9 cellular contexts compared by ENCODE assay signal in the genomic region with DNA sequence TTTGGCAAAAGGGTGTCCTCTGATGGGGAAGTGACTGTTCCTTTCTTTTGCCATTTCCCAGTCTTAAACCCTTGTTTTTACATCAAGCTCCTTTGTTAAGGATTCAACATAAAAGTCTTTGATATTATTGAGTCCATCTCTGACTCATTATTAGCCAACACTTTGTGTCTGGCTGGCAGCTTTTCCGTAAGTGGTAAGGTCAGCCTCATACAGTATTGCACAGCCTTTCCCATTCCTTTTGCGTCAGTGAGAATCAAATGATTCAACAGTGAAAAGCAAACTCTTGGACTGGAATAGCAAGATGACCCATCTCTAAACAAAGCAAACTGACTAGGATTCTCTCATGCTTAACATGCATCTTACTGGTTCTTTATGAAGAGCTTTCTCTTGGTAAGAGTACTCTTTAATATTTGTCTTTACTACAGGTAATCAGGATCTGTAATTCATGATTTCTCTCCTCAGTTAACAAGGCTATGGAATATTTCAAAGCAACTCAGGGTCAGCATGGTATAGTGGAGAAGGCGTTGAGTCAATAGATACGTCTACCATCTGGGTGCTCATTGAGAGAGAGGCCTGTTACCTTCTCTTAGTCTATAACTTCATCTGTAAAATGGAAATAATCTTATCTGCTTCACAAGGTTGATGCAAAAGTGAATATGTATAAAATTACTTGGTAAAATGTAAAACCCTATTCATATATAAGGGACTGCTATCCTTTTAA.
DNase-seq lines count a peak whose midpoint lies in the region; ATAC-seq and TF ChIP-seq lines count a peak whose summit lies in the region.
"Had no signal": no experiment of that assay in that cellular context is flagged by ENCODE, and none has a peak within 500 bp of the region (broad histone marks: within the 10 kb centered on the region; RNA-seq: fewer than 3 reads in every experiment).

No MANE protein-coding gene starts in this region.

- no peaks in the 10 kb centered on the region for H3K36me3 ChIP-seq in left lung
- no peaks in the 10 kb centered on the region for H3K36me3 ChIP-seq in esophagus squamous epithelium
- H3K36me3 ChIP-seq: neural progenitor cell had no signal

- TF ChIP-seq CTCF in AG04450 (IDR thresholded peaks at IDR 0.05; ENCODE audit: low read depth, low read length) (no peak), cardiac fibroblast (IDR thresholded peaks at IDR 0.05; ENCODE audit: low read depth, low read length) (no peak), left lung (IDR thresholded peaks at IDR 0.05) (no peak), esophagus squamous epithelium (IDR thresholded peaks at IDR 0.05) (no peak)

- peak; percentile 97 for DNase-seq in AG04450 (ENCODE audit: low read depth, low spot score)
- DNase-seq in M059J (ENCODE audit: low read depth): peak; percentile 96
- DNase-seq in cardiac fibroblast (ENCODE audit: low read depth in 2 of 2): peak; percentile 97 to 100
- DNase-seq in left lung: peak in 1 of 2 donors; percentile 35
- no peak for DNase-seq in NCI-H526 (lab: John Stamatoyannopoulos, UW)
- DNase-seq in medulla oblongata (ENCODE audit: extremely low spot score): no peak
- DNase-seq in esophagus squamous epithelium (lab: John Stamatoyannopoulos, UW): no peak

- H3K4me1 ChIP-seq in left lung (peaks cover 0 to 6% of the 10 kb centered on the region in 2 donors), esophagus squamous epithelium (peaks cover 0 to 17% (median 7%) of the 10 kb centered on the region in 3 donors)

- no peaks in the 10 kb centered on the region for H3K27me3 ChIP-seq in AG04450 (ENCODE audit: control insufficient read depth, insufficient read depth, low read length)
- H3K27me3 ChIP-seq in left lung: no peaks in the 10 kb centered on the region
- H3K27me3 ChIP-seq in esophagus squamous epithelium: no peaks in the 10 kb centered on the region
- H3K27me3 ChIP-seq: neural progenitor cell had no signal

- H3K9me3 ChIP-seq in AG04450 (ENCODE audit: control insufficient read depth, insufficient read depth, low read length): no peaks in the 10 kb centered on the region
- H3K9me3 ChIP-seq in left lung: no peaks in the 10 kb centered on the region
- no peaks in the 10 kb centered on the region for H3K9me3 ChIP-seq in esophagus squamous epithelium

- POLR2A ChIA-PET in AG04450 (lab: Yijun Ruan, JAX): interaction anchor here (0.6 to 1.5 kb wide), 5 partner anchors 14 to 520 kb away, joined by 3 to 9 read pairs (median 5); a partner anchor contains a TSS

- H3K4me3 ChIP-seq in AG04450 (ENCODE audit: low read depth, low read length) (no peak overlapping the region), cardiac fibroblast (replicated peaks in 1 of 2; ENCODE audit: low read depth in 2 of 2, low read length in 2 of 2) (no peak overlapping the region), left lung (no peak overlapping the region), esophagus squamous epithelium (no peak overlapping the region)
- H3K4me3 ChIP-seq: neural progenitor cell had no signal

- 23 to 60% methylated on average over 4 of the region's 4 CpGs for WGBS in esophagus squamous epithelium, 2 donors

- intact Hi-C loops in left lung (cut with DNase I): no loop called here
- intact Hi-C loops in esophagus squamous epithelium (cut with DNase I): no loop called here

- peak overlapping the region; percentile 74 for H3K27ac ChIP-seq in AG04450 (ENCODE audit: low read depth, low read length)
- peak overlapping the region; percentile 5 to 33 for H3K27ac ChIP-seq in left lung
- H3K27ac ChIP-seq in esophagus squamous epithelium: peak overlapping the region in 2 of 4 donors; percentile 47 to 68
- H3K27ac ChIP-seq: neural progenitor cell had no signal

- no peak for TF ChIP-seq POLR2A in esophagus squamous epithelium (IDR thresholded peaks at IDR 0.05)

- CTCF ChIA-PET in AG04450 (lab: Charles Lee): interaction anchor here (1.0 to 1.1 kb wide), 2 partner anchors 25 to 520 kb away, joined by 3 to 4 read pairs; a partner anchor contains a TSS

- ATAC-seq in left lung (peak; percentile 92), HG03460 (IDR thresholded peaks at IDR 0.05; ENCODE audit: unreplicated experiment) (no peak)

Comparison
In these comparisons a context has a peak if more than half of its experiments do, and no peak if none do; other contexts are left out.
1. DNase-seq: peak in AG04450 (single experiment), M059J (single experiment) and cardiac fibroblast (2 of 2); none in NCI-H526 (0 of 2), medulla oblongata (single experiment) and esophagus squamous epithelium (single experiment).